16 cellular contexts compared by ENCODE assay signal in the genomic region with DNA sequence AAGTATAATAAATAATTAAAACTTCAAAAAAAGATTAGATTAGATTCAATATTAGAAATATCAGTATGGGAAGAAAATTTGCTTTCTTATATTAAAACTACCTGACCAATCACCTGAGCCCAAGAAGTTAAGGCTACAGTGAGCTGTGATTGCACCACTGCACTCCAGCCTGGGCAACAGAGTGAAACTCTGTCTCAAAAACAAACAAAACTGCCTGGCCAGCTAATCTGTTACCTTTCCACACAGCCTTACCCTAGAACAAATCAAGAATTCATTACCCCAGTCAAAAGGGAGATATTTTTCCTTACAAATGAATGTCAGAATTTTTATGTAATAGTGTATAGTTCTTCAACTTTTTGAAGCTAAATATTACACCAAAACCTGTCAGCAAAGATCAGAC.
DNase-seq lines count a peak whose midpoint lies in the region; ATAC-seq and TF ChIP-seq lines count a peak whose summit lies in the region.
"Had no signal": no experiment of that assay in that cellular context is flagged by ENCODE, and none has a peak within 500 bp of the region (broad histone marks: within the 10 kb centered on the region; RNA-seq: fewer than 3 reads in every experiment).

No MANE protein-coding gene starts in this region.

- no peaks in the 10 kb centered on the region for H3K27me3 Mint-ChIP-seq in CD4-positive, alpha-beta T cell

- no peak for TF ChIP-seq CTCF in CD4-positive, alpha-beta T cell (IDR thresholded peaks at IDR 0.05)
- no peak for TF ChIP-seq CTCF in thyroid gland (IDR thresholded peaks at IDR 0.05)
- no peak for TF ChIP-seq CTCF in ascending aorta (IDR thresholded peaks at IDR 0.05)

- no peaks in the 10 kb centered on the region for H3K27me3 ChIP-seq in CD4-positive, alpha-beta T cell (ENCODE audit: control insufficient read depth, insufficient read depth, low read length)
- no peaks in the 10 kb centered on the region for H3K27me3 ChIP-seq in thyroid gland
- no peaks in the 10 kb centered on the region for H3K27me3 ChIP-seq in ascending aorta
- H3K27me3 ChIP-seq: BLaER1 treated with 17β-estradiol and CSF1 and Interleukin-3, amounts not matched to agents 10 nM and 100 nM had no signal

- no peaks in the 10 kb centered on the region for H3K9me3 ChIP-seq in CD4-positive, alpha-beta T cell (ENCODE audit: control insufficient read depth, low read length)
- no peaks in the 10 kb centered on the region for H3K9me3 ChIP-seq in thyroid gland
- H3K9me3 ChIP-seq in ascending aorta, result peaks cover 0 to 7% of the 10 kb centered on the region in 2 donors
- H3K9me3 ChIP-seq: A549, Caco-2 had no signal

- no peaks in the 10 kb centered on the region for H3K9me3 Mint-ChIP-seq in CD4-positive, alpha-beta T cell

- peak overlapping the region; percentile 93 for H3K27ac Mint-ChIP-seq in CD4-positive, alpha-beta T cell
- H3K27ac Mint-ChIP-seq: B cell; CD4-positive, alpha-beta memory T cell had no signal

- CTCF ChIA-PET in CD4-positive, alpha-beta T cell (lab: Charles Lee), result no interaction called here

- POLR2A ChIA-PET in CD4-positive, alpha-beta T cell (lab: Charles Lee), result interaction anchor here (0.5 kb wide), 1 partner anchor 21 kb away, joined by 3 read pairs; no protein-coding TSS in a partner anchor

- H3K27ac ChIP-seq in CD4-positive, alpha-beta T cell (ENCODE audit: low read depth, low read length), result no peak overlapping the region
- H3K27ac ChIP-seq in thyroid gland (no peak overlapping the region), ascending aorta (no peak overlapping the region)
- H3K27ac ChIP-seq: 22Rv1; A549; BLaER1 treated with 17β-estradiol and CSF1 and Interleukin-3, amounts not matched to agents 10 nM and 100 nM; C4-2B had no signal

- no peak for TF ChIP-seq POLR2A in thyroid gland (IDR thresholded peaks at IDR 0.05)

- no peak for DNase-seq in CD4-positive, alpha-beta T cell
- DNase-seq in left lobe of liver (ENCODE audit: low spot score), result no peak
- peak; percentile 5 to 17 for DNase-seq in thyroid gland
- no peak for DNase-seq in ascending aorta (ENCODE audit: low spot score in 2 of 2)
- DNase-seq in effector CD4-positive, alpha-beta T cell, result no peak
- DNase-seq: AML-193; Caco-2; Calu3; CD4-positive, alpha-beta memory T cell; DMS79 treated with DMSO at 0.1 percent for 48 hours; GF-D8 had no signal

- no peak overlapping the region for H3K4me3 Mint-ChIP-seq in CD4-positive, alpha-beta T cell
- H3K4me3 Mint-ChIP-seq: B cell; CD4-positive, alpha-beta memory T cell had no signal

- H3K36me3 ChIP-seq in thyroid gland, result no peaks in the 10 kb centered on the region
- no peaks in the 10 kb centered on the region for H3K36me3 ChIP-seq in ascending aorta
- H3K36me3 ChIP-seq: BLaER1 treated with 17β-estradiol and CSF1 and Interleukin-3, amounts not matched to agents 10 nM and 100 nM had no signal

- peaks cover 37% of the 10 kb centered on the region for H3K4me1 Mint-ChIP-seq in CD4-positive, alpha-beta T cell (ENCODE audit: low read depth)

- H3K4me3 ChIP-seq in thyroid gland (replicated peaks in 1 of 3), result no peak overlapping the region
- no peak overlapping the region for H3K4me3 ChIP-seq in ascending aorta
- H3K4me3 ChIP-seq: A549; BLaER1 treated with 17β-estradiol and CSF1 and Interleukin-3, amounts not matched to agents 10 nM and 100 nM had no signal

- H3K4me1 ChIP-seq in thyroid gland (no peaks in the 10 kb centered on the region), ascending aorta (no peaks in the 10 kb centered on the region)
- H3K4me1 ChIP-seq: A549, Caco-2 had no signal

- intact Hi-C loops in CD4-positive, alpha-beta T cell (cut with DNase I, micrococcal nuclease), result no loop called here
- intact Hi-C loops in thyroid gland (cut with DNase I) (no loop called here), ascending aorta (cut with DNase I) (loop anchor here (5.0 kb wide), 1 partner anchor 104 kb away; no protein-coding TSS in a partner anchor)

- no peak for ATAC-seq in CD4-positive, alpha-beta T cell (ENCODE audit: poor library complexity)
- peak; percentile 80 for ATAC-seq in left lobe of liver
- ATAC-seq: A549 had no signal

- peaks cover 8% of the 10 kb centered on the region for H3K36me3 Mint-ChIP-seq in CD4-positive, alpha-beta T cell (ENCODE audit: low read depth)

Comparison
In these comparisons a context has a peak if more than half of its experiments do, and no peak if none do; other contexts are left out.
1. DNase-seq: peak in thyroid gland (2 of 2); none in CD4-positive, alpha-beta T cell (0 of 10), left lobe of liver (single experiment), ascending aorta (0 of 2) and effector CD4-positive, alpha-beta T cell (single experiment).